Comparison of ENCODE assay signal across 17 cellular contexts in the genomic region with DNA sequence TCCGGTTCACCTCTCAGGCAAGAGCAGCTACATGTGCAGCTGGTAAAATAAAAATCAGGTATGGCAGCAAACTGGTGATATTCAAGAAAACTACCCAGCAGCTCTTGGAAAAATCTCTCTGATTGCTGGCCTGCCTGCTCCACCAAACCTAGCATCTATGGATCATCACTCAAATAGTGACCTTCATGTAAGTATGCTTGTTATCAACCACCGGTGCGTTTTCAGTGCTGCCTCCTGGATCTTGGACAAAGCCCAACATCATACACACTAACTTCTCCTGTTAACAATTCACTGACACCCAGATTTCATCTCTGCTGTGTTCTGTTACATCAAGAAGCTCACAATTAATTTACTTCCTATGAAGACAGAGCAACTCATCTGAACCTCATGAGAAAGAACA. TPM values are rescaled to one million over a fixed set of nuclear protein-coding genes. Genes with fewer than 3 reads are reported as not detected.
DNase-seq lines count a peak whose midpoint lies in the region; ATAC-seq, FAIRE-seq and TF ChIP-seq lines count a peak whose summit lies in the region.
"Had no signal": no experiment of that assay in that cellular context is flagged by ENCODE, and none has a peak within 500 bp of the region (broad histone marks: within the 10 kb centered on the region; RNA-seq: fewer than 3 reads in every experiment).

No MANE protein-coding gene starts in this region.

- H3K4me3 Mint-ChIP-seq in activated naive CD8-positive, alpha-beta T cell = peak overlapping the region; percentile 28
- H3K4me3 Mint-ChIP-seq in activated naive CD8-positive, alpha-beta T cell treated with anti-CD3 and anti-CD28 coated beads for 36 hours = no peak overlapping the region
- peak overlapping the region; percentile 40 for H3K4me3 Mint-ChIP-seq in HFFc6
- H3K4me3 Mint-ChIP-seq in activated naive CD8-positive, alpha-beta T cell treated with anti-CD3 and anti-CD28 coated beads, Interleukin-2, amount 50 U/mL, for 24 hours = peak overlapping the region; percentile 43
- H3K4me3 Mint-ChIP-seq in naive thymus-derived CD4-positive, alpha-beta T cell = peak overlapping the region in 6 of 10 donors; percentile 27 to 63 (median 46)
- H3K4me3 Mint-ChIP-seq: B cell, GM23338, nephron progenitor cell had no signal

- TF ChIP-seq CTCF in HFFc6 (IDR thresholded peaks at IDR 0.05) = no peak
- no peak for TF ChIP-seq CTCF in kidney (IDR thresholded peaks at IDR 0.05; ENCODE audit: borderline replicate concordance, extremely low read depth, insufficient read depth)

- no peak for FAIRE-seq in kidney (lab: Jason Lieb, UNC)

- POLR2A ChIA-PET in naive thymus-derived CD4-positive, alpha-beta T cell (lab: Charles Lee) = interaction anchor here (1.0 kb wide), 1 partner anchor 36 kb away, joined by 3 read pairs; no protein-coding TSS in a partner anchor

- peaks cover 39% of the 10 kb centered on the region for H3K36me3 Mint-ChIP-seq in activated naive CD8-positive, alpha-beta T cell
- H3K36me3 Mint-ChIP-seq in activated naive CD8-positive, alpha-beta T cell treated with anti-CD3 and anti-CD28 coated beads for 36 hours = peaks cover 68% of the 10 kb centered on the region
- H3K36me3 Mint-ChIP-seq in HFFc6 (ENCODE audit: low read depth) = peaks cover 45% of the 10 kb centered on the region
- peaks cover 60% of the 10 kb centered on the region for H3K36me3 Mint-ChIP-seq in activated naive CD8-positive, alpha-beta T cell treated with anti-CD3 and anti-CD28 coated beads, Interleukin-2, amount 50 U/mL, for 24 hours (ENCODE audit: low read depth)
- peaks cover 4 to 48% (median 5%) of the 10 kb centered on the region in 5 donors for H3K36me3 Mint-ChIP-seq in naive thymus-derived CD4-positive, alpha-beta T cell

- no peak overlapping the region for H3K9ac ChIP-seq in kidney (ENCODE audit: low read length in 2 of 2)

- no peaks in the 10 kb centered on the region for H3K27me3 Mint-ChIP-seq in activated naive CD8-positive, alpha-beta T cell
- H3K27me3 Mint-ChIP-seq in activated naive CD8-positive, alpha-beta T cell treated with anti-CD3 and anti-CD28 coated beads for 36 hours = no peaks in the 10 kb centered on the region
- H3K27me3 Mint-ChIP-seq in HFFc6 (ENCODE audit: insufficient read depth) = no peaks in the 10 kb centered on the region; the same call in none of the 2 replicates
- no peaks in the 10 kb centered on the region for H3K27me3 Mint-ChIP-seq in activated naive CD8-positive, alpha-beta T cell treated with anti-CD3 and anti-CD28 coated beads, Interleukin-2, amount 50 U/mL, for 24 hours
- no peaks in the 10 kb centered on the region for H3K27me3 Mint-ChIP-seq in naive thymus-derived CD4-positive, alpha-beta T cell
- H3K27me3 Mint-ChIP-seq: B cell had no signal

- H3K9me3 ChIP-seq in naive thymus-derived CD4-positive, alpha-beta T cell (ENCODE audit: control insufficient read depth in 2 of 3, low read length in 3 of 3) = no peaks in the 10 kb centered on the region
- no peaks in the 10 kb centered on the region for H3K9me3 ChIP-seq in kidney (ENCODE audit: control insufficient read depth in 1 of 2, low read length in 2 of 2)
- H3K9me3 ChIP-seq: heart left ventricle had no signal

- CTCF ChIA-PET in naive thymus-derived CD4-positive, alpha-beta T cell (lab: Charles Lee) = no interaction called here

- no peak for ATAC-seq in activated naive CD8-positive, alpha-beta T cell treated with anti-CD3 and anti-CD28 coated beads, Interleukin-2, amount 50 U/mL, for 24 hours
- no peak for ATAC-seq in naive thymus-derived CD4-positive, alpha-beta T cell
- ATAC-seq in HG03045 (IDR thresholded peaks at IDR 0.05; ENCODE audit: unreplicated experiment) = no peak
- ATAC-seq: GM23338, left lobe of liver had no signal

- no peak overlapping the region for H3K4me3 ChIP-seq in naive thymus-derived CD4-positive, alpha-beta T cell (ENCODE audit: low read length)
- H3K4me3 ChIP-seq in kidney (ENCODE audit: low read length in 2 of 2) = no peak overlapping the region
- H3K4me3 ChIP-seq: GM23338, heart left ventricle had no signal

- DNase-seq in activated naive CD8-positive, alpha-beta T cell treated with anti-CD3 and anti-CD28 coated beads for 36 hours = no peak
- DNase-seq in HFFc6 = no peak
- no peak for DNase-seq in activated naive CD8-positive, alpha-beta T cell treated with anti-CD3 and anti-CD28 coated beads, Interleukin-2, amount 50 U/mL, for 24 hours
- DNase-seq in naive thymus-derived CD4-positive, alpha-beta T cell = no peak
- no peak for DNase-seq in KBM-7
- no peak for DNase-seq in kidney
- DNase-seq: NCI-H187 treated with DMSO at 0.1 percent for 48 hours; NCI-H526 treated with DMSO at 0.1 percent for 48 hours; nephron progenitor cell; retina; stimulated activated naive CD4-positive, alpha-beta T cell treated with Interleukin-2 at 50 U/mL for 16 hours had no signal

- no peaks in the 10 kb centered on the region for H3K27me3 ChIP-seq in naive thymus-derived CD4-positive, alpha-beta T cell (ENCODE audit: control insufficient read depth in 2 of 2, insufficient read depth in 2 of 2, low read length in 2 of 2)
- H3K27me3 ChIP-seq: heart left ventricle had no signal

- intact Hi-C loops in naive thymus-derived CD4-positive, alpha-beta T cell (cut with micrococcal nuclease) = no loop called here
- intact Hi-C loops in kidney (cut with DNase I) = no loop called here

- in situ Hi-C loops in KBM-7 (cut with MboI; ENCODE audit: low pct_unique_long_range_greater_than_20kb, low sequenced_read_pairs) = no loop called here

- H3K4me1 ChIP-seq in naive thymus-derived CD4-positive, alpha-beta T cell (ENCODE audit: control insufficient read depth in 2 of 2, insufficient read depth in 2 of 2, low read length in 2 of 2) = peaks cover 32 to 41% of the 10 kb centered on the region in 2 donors
- H3K4me1 ChIP-seq in kidney (ENCODE audit: control insufficient read depth in 1 of 2, insufficient read depth in 1 of 2, low read depth in 1 of 2, low read length in 2 of 2) = peaks cover 6% of the 10 kb centered on the region in 2 donors

- no peaks in the 10 kb centered on the region for H3K9me3 Mint-ChIP-seq in activated naive CD8-positive, alpha-beta T cell (ENCODE audit: low read depth)
- peaks cover 3% of the 10 kb centered on the region for H3K9me3 Mint-ChIP-seq in activated naive CD8-positive, alpha-beta T cell treated with anti-CD3 and anti-CD28 coated beads for 36 hours
- no peaks in the 10 kb centered on the region for H3K9me3 Mint-ChIP-seq in HFFc6
- no peaks in the 10 kb centered on the region for H3K9me3 Mint-ChIP-seq in activated naive CD8-positive, alpha-beta T cell treated with anti-CD3 and anti-CD28 coated beads, Interleukin-2, amount 50 U/mL, for 24 hours
- peaks cover 0 to 2% (median 0%) of the 10 kb centered on the region in 11 donors for H3K9me3 Mint-ChIP-seq in naive thymus-derived CD4-positive, alpha-beta T cell
- H3K9me3 Mint-ChIP-seq: GM23338, nephron progenitor cell had no signal

- peak overlapping the region; percentile 35 for H3K27ac Mint-ChIP-seq in activated naive CD8-positive, alpha-beta T cell
- no peak overlapping the region for H3K27ac Mint-ChIP-seq in activated naive CD8-positive, alpha-beta T cell treated with anti-CD3 and anti-CD28 coated beads for 36 hours
- peak overlapping the region; percentile 25 for H3K27ac Mint-ChIP-seq in HFFc6
- no peak overlapping the region for H3K27ac Mint-ChIP-seq in activated naive CD8-positive, alpha-beta T cell treated with anti-CD3 and anti-CD28 coated beads, Interleukin-2, amount 50 U/mL, for 24 hours
- H3K27ac Mint-ChIP-seq in naive thymus-derived CD4-positive, alpha-beta T cell = peak overlapping the region in 3 of 9 donors; percentile 29 to 65 (median 34)
- H3K27ac Mint-ChIP-seq: B cell, GM23338, nephron progenitor cell had no signal

- H3K36me3 ChIP-seq in naive thymus-derived CD4-positive, alpha-beta T cell (ENCODE audit: control insufficient read depth in 2 of 3, insufficient read depth in 3 of 3, low read length in 3 of 3) = no peaks in the 10 kb centered on the region
- H3K36me3 ChIP-seq in kidney (ENCODE audit: control insufficient read depth in 1 of 2, insufficient read depth in 2 of 2, low read length in 2 of 2) = no peaks in the 10 kb centered on the region

- no peak overlapping the region for H3K27ac ChIP-seq in naive thymus-derived CD4-positive, alpha-beta T cell (ENCODE audit: low read depth, low read length)
- no peak overlapping the region for H3K27ac ChIP-seq in kidney (ENCODE audit: low read depth in 2 of 2, low read length in 2 of 2)

- peaks cover 89% of the 10 kb centered on the region for H3K4me1 Mint-ChIP-seq in activated naive CD8-positive, alpha-beta T cell (ENCODE audit: low read depth)
- peaks cover 77% of the 10 kb centered on the region for H3K4me1 Mint-ChIP-seq in activated naive CD8-positive, alpha-beta T cell treated with anti-CD3 and anti-CD28 coated beads for 36 hours
- H3K4me1 Mint-ChIP-seq in HFFc6 (ENCODE audit: low read depth) = peaks cover 97% of the 10 kb centered on the region
- H3K4me1 Mint-ChIP-seq in activated naive CD8-positive, alpha-beta T cell treated with anti-CD3 and anti-CD28 coated beads, Interleukin-2, amount 50 U/mL, for 24 hours = peaks cover 94% of the 10 kb centered on the region
- H3K4me1 Mint-ChIP-seq in naive thymus-derived CD4-positive, alpha-beta T cell = peaks cover 40 to 86% (median 77%) of the 10 kb centered on the region in 7 donors

RNA-seq across cellular contexts. Expression of a gene that starts 8.9 kb away (rescaled TPM):
- 100 to 1,000 TPM; 103 to 106 TPM for total RNA-seq in activated naive CD8-positive, alpha-beta T cell treated with anti-CD3 and anti-CD28 coated beads for 36 hours
- 10 to 100 TPM; 54.5 to 90.0 (median 58.9) TPM for total RNA-seq in HFFc6 (2021; fragmentation: NEBNext Ultra II Directional; extraction: Animal tissue kit (Norgen Biotek cat#: 25700))
- 100 to 1,000 TPM in 1 of 5 experiments, 10 to 100 TPM in 4; 15.8 to 156 (median 61.9) TPM for total RNA-seq in naive thymus-derived CD4-positive, alpha-beta T cell
- polyA plus RNA-seq in naive thymus-derived CD4-positive, alpha-beta T cell = 10 to 100 TPM; 30.0 to 36.8 TPM
- total RNA-seq in kidney = 20.8 TPM
- 3.6 TPM for polyA plus RNA-seq in kidney (ENCODE audit: insufficient read depth, low read depth, low replicate concordance)

Comparison
In these comparisons a context has a peak if more than half of its experiments do, and no peak if none do; other contexts are left out.
1. H3K27ac Mint-ChIP-seq: peak in activated naive CD8-positive, alpha-beta T cell (single experiment) and HFFc6 (single experiment); none in activated naive CD8-positive, alpha-beta T cell treated with anti-CD3 and anti-CD28 coated beads for 36 hours (single experiment) and activated naive CD8-positive, alpha-beta T cell treated with anti-CD3 and anti-CD28 coated beads, Interleukin-2, amount 50 U/mL, for 24 hours (single experiment).